In genomic region chr1:62727656-62728396, GRCh38 we compare ENCODE assay signal across 1 cellular context.
TF ChIP-seq lines count a peak whose summit lies in the region.

No MANE protein-coding gene starts in this region.

TF ChIP-seq in GM23338, 12 proteins besides CTCF, POLR2A, EP300 and RAD21 (continued from another document):
- TF ChIP-seq, protein P1, sequence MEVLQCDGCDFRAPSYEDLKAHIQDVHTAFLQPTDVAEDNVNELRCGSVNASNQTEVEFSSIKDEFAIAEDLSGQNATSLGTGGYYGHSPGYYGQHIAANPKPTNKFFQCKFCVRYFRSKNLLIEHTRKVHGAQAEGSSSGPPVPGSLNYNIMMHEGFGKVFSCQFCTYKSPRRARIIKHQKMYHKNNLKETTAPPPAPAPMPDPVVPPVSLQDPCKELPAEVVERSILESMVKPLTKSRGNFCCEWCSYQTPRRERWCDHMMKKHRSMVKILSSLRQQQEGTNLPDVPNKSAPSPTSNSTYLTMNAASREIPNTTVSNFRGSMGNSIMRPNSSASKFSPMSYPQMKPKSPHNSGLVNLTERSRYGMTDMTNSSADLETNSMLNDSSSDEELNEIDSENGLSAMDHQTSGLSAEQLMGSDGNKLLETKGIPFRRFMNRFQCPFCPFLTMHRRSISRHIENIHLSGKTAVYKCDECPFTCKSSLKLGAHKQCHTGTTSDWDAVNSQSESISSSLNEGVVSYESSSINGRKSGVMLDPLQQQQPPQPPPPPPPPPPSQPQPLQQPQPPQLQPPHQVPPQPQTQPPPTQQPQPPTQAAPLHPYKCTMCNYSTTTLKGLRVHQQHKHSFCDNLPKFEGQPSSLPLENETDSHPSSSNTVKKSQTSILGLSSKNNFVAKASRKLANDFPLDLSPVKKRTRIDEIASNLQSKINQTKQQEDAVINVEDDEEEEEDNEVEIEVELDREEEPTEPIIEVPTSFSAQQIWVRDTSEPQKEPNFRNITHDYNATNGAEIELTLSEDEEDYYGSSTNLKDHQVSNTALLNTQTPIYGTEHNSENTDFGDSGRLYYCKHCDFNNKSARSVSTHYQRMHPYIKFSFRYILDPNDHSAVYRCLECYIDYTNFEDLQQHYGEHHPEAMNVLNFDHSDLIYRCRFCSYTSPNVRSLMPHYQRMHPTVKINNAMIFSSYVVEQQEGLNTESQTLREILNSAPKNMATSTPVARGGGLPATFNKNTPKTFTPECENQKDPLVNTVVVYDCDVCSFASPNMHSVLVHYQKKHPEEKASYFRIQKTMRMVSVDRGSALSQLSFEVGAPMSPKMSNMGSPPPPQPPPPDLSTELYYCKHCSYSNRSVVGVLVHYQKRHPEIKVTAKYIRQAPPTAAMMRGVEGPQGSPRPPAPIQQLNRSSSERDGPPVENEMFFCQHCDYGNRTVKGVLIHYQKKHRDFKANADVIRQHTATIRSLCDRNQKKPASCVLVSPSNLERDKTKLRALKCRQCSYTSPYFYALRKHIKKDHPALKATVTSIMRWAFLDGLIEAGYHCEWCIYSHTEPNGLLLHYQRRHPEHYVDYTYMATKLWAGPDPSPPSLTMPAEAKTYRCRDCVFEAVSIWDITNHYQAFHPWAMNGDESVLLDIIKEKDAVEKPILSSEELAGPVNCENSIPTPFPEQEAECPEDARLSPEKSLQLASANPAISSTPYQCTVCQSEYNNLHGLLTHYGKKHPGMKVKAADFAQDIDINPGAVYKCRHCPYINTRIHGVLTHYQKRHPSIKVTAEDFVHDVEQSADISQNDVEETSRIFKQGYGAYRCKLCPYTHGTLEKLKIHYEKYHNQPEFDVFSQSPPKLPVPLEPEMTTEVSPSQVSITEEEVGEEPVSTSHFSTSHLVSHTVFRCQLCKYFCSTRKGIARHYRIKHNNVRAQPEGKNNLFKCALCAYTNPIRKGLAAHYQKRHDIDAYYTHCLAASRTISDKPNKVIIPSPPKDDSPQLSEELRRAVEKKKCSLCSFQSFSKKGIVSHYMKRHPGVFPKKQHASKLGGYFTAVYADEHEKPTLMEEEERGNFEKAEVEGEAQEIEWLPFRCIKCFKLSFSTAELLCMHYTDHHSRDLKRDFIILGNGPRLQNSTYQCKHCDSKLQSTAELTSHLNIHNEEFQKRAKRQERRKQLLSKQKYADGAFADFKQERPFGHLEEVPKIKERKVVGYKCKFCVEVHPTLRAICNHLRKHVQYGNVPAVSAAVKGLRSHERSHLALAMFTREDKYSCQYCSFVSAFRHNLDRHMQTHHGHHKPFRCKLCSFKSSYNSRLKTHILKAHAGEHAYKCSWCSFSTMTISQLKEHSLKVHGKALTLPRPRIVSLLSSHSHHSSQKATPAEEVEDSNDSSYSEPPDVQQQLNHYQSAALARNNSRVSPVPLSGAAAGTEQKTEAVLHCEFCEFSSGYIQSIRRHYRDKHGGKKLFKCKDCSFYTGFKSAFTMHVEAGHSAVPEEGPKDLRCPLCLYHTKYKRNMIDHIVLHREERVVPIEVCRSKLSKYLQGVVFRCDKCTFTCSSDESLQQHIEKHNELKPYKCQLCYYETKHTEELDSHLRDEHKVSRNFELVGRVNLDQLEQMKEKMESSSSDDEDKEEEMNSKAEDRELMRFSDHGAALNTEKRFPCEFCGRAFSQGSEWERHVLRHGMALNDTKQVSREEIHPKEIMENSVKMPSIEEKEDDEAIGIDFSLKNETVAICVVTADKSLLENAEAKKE (CRISPR knock-in tag; IDR thresholded peaks at IDR 0.05): no peak
- TF ChIP-seq EZH2 (IDR thresholded peaks at IDR 0.05; ENCODE audit: low read depth, unreplicated experiment) (no peak), STAT1 (IDR thresholded peaks at IDR 0.05; ENCODE audit: unreplicated experiment) (no peak), CREB1 (CRISPR knock-in tag; IDR thresholded peaks at IDR 0.05; ENCODE audit: low read depth) (no peak), JUNB (IDR thresholded peaks at IDR 0.05; ENCODE audit: unreplicated experiment) (no peak), ZNF331 (CRISPR knock-in tag; IDR thresholded peaks at IDR 0.05; ENCODE audit: low read depth) (no peak), ZNF114 (CRISPR knock-in tag; IDR thresholded peaks at IDR 0.05) (no peak), REST (IDR thresholded peaks at IDR 0.05; ENCODE audit: unreplicated experiment) (no peak)
- TF ChIP-seq, protein P2, sequence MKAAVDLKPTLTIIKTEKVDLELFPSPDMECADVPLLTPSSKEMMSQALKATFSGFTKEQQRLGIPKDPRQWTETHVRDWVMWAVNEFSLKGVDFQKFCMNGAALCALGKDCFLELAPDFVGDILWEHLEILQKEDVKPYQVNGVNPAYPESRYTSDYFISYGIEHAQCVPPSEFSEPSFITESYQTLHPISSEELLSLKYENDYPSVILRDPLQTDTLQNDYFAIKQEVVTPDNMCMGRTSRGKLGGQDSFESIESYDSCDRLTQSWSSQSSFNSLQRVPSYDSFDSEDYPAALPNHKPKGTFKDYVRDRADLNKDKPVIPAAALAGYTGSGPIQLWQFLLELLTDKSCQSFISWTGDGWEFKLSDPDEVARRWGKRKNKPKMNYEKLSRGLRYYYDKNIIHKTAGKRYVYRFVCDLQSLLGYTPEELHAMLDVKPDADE (IDR thresholded peaks at IDR 0.05): no peak
